In the genomic region with DNA sequence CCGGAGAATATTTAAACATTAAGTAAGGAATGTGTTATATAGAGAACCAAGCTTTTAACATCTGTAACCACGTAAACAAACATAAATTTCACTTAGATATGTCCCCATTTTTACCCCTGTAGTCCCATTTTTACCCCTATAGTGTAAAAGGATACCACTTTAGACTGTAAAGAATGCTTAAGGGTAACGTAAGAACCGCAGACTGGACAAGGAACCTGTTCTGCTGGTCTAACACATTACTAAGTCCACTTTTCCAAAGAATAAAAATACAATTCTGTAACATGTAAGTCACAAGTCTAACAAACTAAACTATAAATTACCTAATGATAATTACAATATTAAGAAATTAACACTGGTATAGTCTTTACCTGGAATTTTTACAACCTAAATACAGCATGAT, we compare ENCODE assay signal across 13 cellular contexts. TPM values are rescaled to one million over a fixed set of nuclear protein-coding genes. Genes with fewer than 3 reads are reported as not detected.
DNase-seq lines count a peak whose midpoint lies in the region; TF ChIP-seq lines count a peak whose summit lies in the region.
"Had no signal": no experiment of that assay in that cellular context is flagged by ENCODE, and none has a peak within 500 bp of the region (broad histone marks: within the 10 kb centered on the region; RNA-seq: fewer than 3 reads in every experiment).

No MANE protein-coding gene starts in this region.

- no peaks in the 10 kb centered on the region for H3K27me3 ChIP-seq in esophagus squamous epithelium
- H3K27me3 ChIP-seq in stomach: no peaks in the 10 kb centered on the region

- WGBS in esophagus squamous epithelium, 2 donors: 53 to 55% methylated on average over 4 of the region's 4 CpGs
- WGBS in stomach, 5 donors: 28 to 41% (median 35%) methylated on average over 4 of the region's 4 CpGs

- no peaks in the 10 kb centered on the region for H3K9me3 ChIP-seq in esophagus squamous epithelium
- no peaks in the 10 kb centered on the region for H3K9me3 ChIP-seq in stomach

- TF ChIP-seq CTCF in esophagus squamous epithelium (IDR thresholded peaks at IDR 0.05) (no peak), stomach (IDR thresholded peaks at IDR 0.05) (no peak)

- peaks cover 58% of the 10 kb centered on the region for H3K4me1 Mint-ChIP-seq in activated naive CD4-positive, alpha-beta T cell treated with anti-CD3 and anti-CD28 coated beads for 36 hours (ENCODE audit: low read depth)
- peaks cover 67% of the 10 kb centered on the region for H3K4me1 Mint-ChIP-seq in activated CD4-positive, alpha-beta memory T cell treated with anti-CD3 and anti-CD28 coated beads for 36 hours (ENCODE audit: low read depth)

- peaks cover 12% of the 10 kb centered on the region for H3K36me3 Mint-ChIP-seq in activated naive CD4-positive, alpha-beta T cell treated with anti-CD3 and anti-CD28 coated beads for 36 hours (ENCODE audit: low read depth)
- H3K36me3 Mint-ChIP-seq in activated CD4-positive, alpha-beta memory T cell treated with anti-CD3 and anti-CD28 coated beads for 36 hours: peaks cover 6% of the 10 kb centered on the region

- no peak for DNase-seq in activated naive CD4-positive, alpha-beta T cell treated with anti-CD3 and anti-CD28 coated beads for 36 hours
- no peak for DNase-seq in activated naive CD4-positive, alpha-beta T cell (lab: John Stamatoyannopoulos, UW)
- DNase-seq in activated CD4-positive, alpha-beta memory T cell treated with anti-CD3 and anti-CD28 coated beads for 36 hours: no peak
- DNase-seq in esophagus squamous epithelium (lab: John Stamatoyannopoulos, UW) (no peak), stomach (no peak), COLO668 (lab: John Stamatoyannopoulos, UW; ENCODE audit: unreplicated experiment) (no peak), kidney tubule cell (ENCODE audit: low spot score) (no peak)
- no peak for DNase-seq in activated effector memory CD4-positive, alpha-beta T cell treated with anti-CD3 and anti-CD28 coated beads, Interleukin-2, amount 50 U/mL, for 16 hours
- DNase-seq: NCI-H1105 had no signal

- peak overlapping the region; percentile 97 for H3K27ac Mint-ChIP-seq in activated naive CD4-positive, alpha-beta T cell treated with anti-CD3 and anti-CD28 coated beads for 36 hours
- peak overlapping the region; percentile 88 for H3K27ac Mint-ChIP-seq in activated CD4-positive, alpha-beta memory T cell treated with anti-CD3 and anti-CD28 coated beads for 36 hours

- H3K36me3 ChIP-seq in esophagus squamous epithelium (peaks cover 0 to 5% (median 0%) of the 10 kb centered on the region in 3 donors), stomach (peaks cover 0 to 6% (median 3%) of the 10 kb centered on the region in 4 donors)

- H3K4me1 ChIP-seq in esophagus squamous epithelium (peaks cover 3 to 48% (median 10%) of the 10 kb centered on the region in 3 donors), stomach (peaks cover 19 to 59% (median 31%) of the 10 kb centered on the region in 4 donors)
- H3K4me1 ChIP-seq: parathyroid adenoma had no signal

- no peak for TF ChIP-seq POLR2A in esophagus squamous epithelium (IDR thresholded peaks at IDR 0.05)
- no peak for TF ChIP-seq POLR2A in stomach (IDR thresholded peaks at IDR 0.05)

- CTCF ChIA-PET in activated naive CD4-positive, alpha-beta T cell treated with anti-CD3 and anti-CD28 coated beads for 36 hours (lab: Charles Lee): interaction anchor here (2.4 kb wide), 1 partner anchor 93 kb away, joined by 15 read pairs; no protein-coding TSS in a partner anchor
- CTCF ChIA-PET in activated CD4-positive, alpha-beta memory T cell treated with anti-CD3 and anti-CD28 coated beads for 36 hours (lab: Charles Lee): no interaction called here

- H3K4me3 ChIP-seq in esophagus squamous epithelium: peak overlapping the region in 3 of 4 donors; percentile 68 to 92 (median 81)
- H3K4me3 ChIP-seq in stomach: peak overlapping the region in 2 of 4 donors; percentile 2 to 89

- no peaks in the 10 kb centered on the region for H3K27me3 Mint-ChIP-seq in activated naive CD4-positive, alpha-beta T cell treated with anti-CD3 and anti-CD28 coated beads for 36 hours (ENCODE audit: low read depth)
- H3K27me3 Mint-ChIP-seq in activated CD4-positive, alpha-beta memory T cell treated with anti-CD3 and anti-CD28 coated beads for 36 hours: no peaks in the 10 kb centered on the region

- H3K4me3 Mint-ChIP-seq in activated naive CD4-positive, alpha-beta T cell treated with anti-CD3 and anti-CD28 coated beads for 36 hours: peak overlapping the region; percentile 95
- H3K4me3 Mint-ChIP-seq in activated CD4-positive, alpha-beta memory T cell treated with anti-CD3 and anti-CD28 coated beads for 36 hours: peak overlapping the region; percentile 95

- intact Hi-C loops in activated naive CD4-positive, alpha-beta T cell treated with anti-CD3 and anti-CD28 coated beads for 36 hours (cut with micrococcal nuclease): loop anchor here (1.0 to 5.0 kb wide), 3 partner anchors 95 to 1142 kb away; a partner anchor contains a TSS
- intact Hi-C loops in activated CD4-positive, alpha-beta memory T cell treated with anti-CD3 and anti-CD28 coated beads for 36 hours (cut with micrococcal nuclease): loop anchor here (1.0 to 10.0 kb wide), 7 partner anchors 16 to 1210 kb away; a partner anchor contains a TSS
- intact Hi-C loops in esophagus squamous epithelium (cut with DNase I) (no loop called here), stomach (cut with DNase I; ENCODE audit: low total_unique reads) (no loop called here)

- POLR2A ChIA-PET in activated CD4-positive, alpha-beta memory T cell treated with anti-CD3 and anti-CD28 coated beads for 36 hours (lab: Charles Lee): no interaction called here

- H3K27ac ChIP-seq in esophagus squamous epithelium (peak overlapping the region; percentile 35 to 91 (median 68)), stomach (peak overlapping the region in 3 of 5 donors; percentile 39 to 96 (median 95))

- no peak for TF ChIP-seq EP300 in stomach (IDR thresholded peaks at IDR 0.05)

- H3K9me3 Mint-ChIP-seq in activated naive CD4-positive, alpha-beta T cell treated with anti-CD3 and anti-CD28 coated beads for 36 hours: no peaks in the 10 kb centered on the region
- no peaks in the 10 kb centered on the region for H3K9me3 Mint-ChIP-seq in activated CD4-positive, alpha-beta memory T cell treated with anti-CD3 and anti-CD28 coated beads for 36 hours

RNA-seq across cellular contexts. Expression of a gene that starts 2.9 kb away (rescaled TPM):
- 10 to 100 TPM; 24.6 to 28.7 TPM for total RNA-seq in activated naive CD4-positive, alpha-beta T cell treated with anti-CD3 and anti-CD28 coated beads for 36 hours
- 10 to 100 TPM; 18.4 to 18.5 TPM for total RNA-seq in activated CD4-positive, alpha-beta memory T cell treated with anti-CD3 and anti-CD28 coated beads for 36 hours
- total RNA-seq in esophagus squamous epithelium (10 to 100 TPM; 33.0 to 70.3 (median 49.5) TPM), stomach (10 to 100 TPM in 4 of 5 donors, 1 to 10 TPM in 1; 7.5 to 63.6 (median 22.8) TPM)
- 1 to 10 TPM; 1.4 to 6.0 (median 1.7) TPM for polyA plus RNA-seq in stomach

RNA-seq across cellular contexts. Expression of a gene that starts 8.3 kb away (rescaled TPM):
- 100 to 1,000 TPM; 220 to 227 TPM for total RNA-seq in activated naive CD4-positive, alpha-beta T cell treated with anti-CD3 and anti-CD28 coated beads for 36 hours
- total RNA-seq in activated CD4-positive, alpha-beta memory T cell treated with anti-CD3 and anti-CD28 coated beads for 36 hours: 100 to 1,000 TPM; 211 to 214 TPM
- total RNA-seq in esophagus squamous epithelium: 100 to 1,000 TPM; 132 to 213 (median 176) TPM
- 100 to 1,000 TPM in 3 of 5 donors, 10 to 100 TPM in 1, 1 to 10 TPM in 1; 2.9 to 388 (median 118) TPM for total RNA-seq in stomach
- 100 to 1,000 TPM; 268 to 327 (median 313) TPM for polyA plus RNA-seq in stomach

RNA-seq across cellular contexts. Expression of a gene that starts 8.4 kb away (rescaled TPM):
- total RNA-seq in activated naive CD4-positive, alpha-beta T cell treated with anti-CD3 and anti-CD28 coated beads for 36 hours: under 1 TPM in 1 of 2 experiments, not detected in 1; 0.05 TPM
- total RNA-seq in activated CD4-positive, alpha-beta memory T cell treated with anti-CD3 and anti-CD28 coated beads for 36 hours: not detected
- total RNA-seq in esophagus squamous epithelium (not detected), stomach (not detected)
- polyA plus RNA-seq in stomach: under 1 TPM in 1 of 3 donors, not detected in 2; 0.15 TPM
- total RNA-seq: cerebellum, H4 had no signal
- polyA plus RNA-seq: BJ had no signal

RNA-seq across cellular contexts. Expression of a gene that starts 32.3 kb away (rescaled TPM):
- total RNA-seq in activated naive CD4-positive, alpha-beta T cell treated with anti-CD3 and anti-CD28 coated beads for 36 hours: 10 to 100 TPM; 63.5 to 66.8 TPM
- 10 to 100 TPM; 62.5 to 71.3 TPM for total RNA-seq in activated CD4-positive, alpha-beta memory T cell treated with anti-CD3 and anti-CD28 coated beads for 36 hours
- total RNA-seq in esophagus squamous epithelium (10 to 100 TPM; 11.8 to 40.2 (median 32.6) TPM), stomach (100 to 1,000 TPM in 3 of 5 donors, 10 to 100 TPM in 2; 26.1 to 206 (median 118) TPM)
- 10 to 100 TPM; 11.6 to 62.5 (median 17.6) TPM for polyA plus RNA-seq in stomach

Comparison
In these comparisons a context has a peak if more than half of its experiments do, and no peak if none do; other contexts are left out.
1. intact Hi-C loops: an anchor here in activated naive CD4-positive, alpha-beta T cell treated with anti-CD3 and anti-CD28 coated beads for 36 hours (1.0 to 5.0 kb wide) and activated CD4-positive, alpha-beta memory T cell treated with anti-CD3 and anti-CD28 coated beads for 36 hours (1.0 to 10.0 kb wide); none called in esophagus squamous epithelium and stomach.